ENCODE assay signal across 18 cellular contexts in the genomic region with DNA sequence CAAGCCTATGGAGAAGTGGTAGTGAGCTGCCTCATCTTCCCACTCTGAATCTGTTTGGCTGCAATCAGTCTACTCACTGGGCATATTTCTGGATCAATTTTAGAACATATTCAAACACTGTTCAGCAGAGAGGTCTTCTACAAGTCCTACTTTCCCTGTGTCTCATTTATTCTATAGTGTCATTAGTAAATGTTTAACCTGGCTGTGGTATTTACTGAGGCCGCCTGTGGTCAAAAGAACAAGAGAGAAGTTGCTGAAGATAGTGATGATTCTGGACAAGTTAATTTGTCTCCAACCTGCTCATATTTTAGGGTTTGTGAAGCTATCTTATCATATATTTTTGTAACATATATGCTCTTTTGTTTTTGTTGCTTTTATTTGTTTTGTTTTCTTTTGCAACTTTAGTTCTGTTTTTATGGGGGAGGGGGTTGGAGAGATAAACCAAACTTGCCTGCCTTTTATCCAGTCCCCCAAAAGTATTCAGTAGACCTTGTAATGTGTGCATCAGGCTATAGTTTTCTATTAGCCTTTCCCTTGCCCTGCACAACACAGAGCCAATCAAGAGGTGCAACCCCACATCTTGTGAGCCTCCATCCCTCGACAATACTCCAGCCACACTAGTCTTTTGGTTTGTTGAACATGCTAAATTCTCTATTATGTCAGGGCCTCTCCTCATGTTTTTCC.
DNase-seq lines count a peak whose midpoint lies in the region; ATAC-seq and TF ChIP-seq lines count a peak whose summit lies in the region.
"Had no signal": no experiment of that assay in that cellular context is flagged by ENCODE, and none has a peak within 500 bp of the region (broad histone marks: within the 10 kb centered on the region; RNA-seq: fewer than 3 reads in every experiment).

No MANE protein-coding gene starts in this region.

- in situ Hi-C loops in mammary epithelial cell (cut with MboI; ENCODE audit: low sequenced_read_pairs in 2 of 2): no loop called here

- H3K27me3 ChIP-seq in mammary epithelial cell (ENCODE audit: insufficient read depth, low read length) (peaks cover 8% of the 10 kb centered on the region), prostate gland (replicated peaks; ENCODE audit: insufficient read depth) (no peaks in the 10 kb centered on the region)
- H3K27me3 ChIP-seq: colonic mucosa had no signal

- peak; percentile 77 for ATAC-seq in GM19023 (IDR thresholded peaks at IDR 0.05; ENCODE audit: unreplicated experiment)
- ATAC-seq in HG02678 (IDR thresholded peaks at IDR 0.05; ENCODE audit: unreplicated experiment): peak; percentile 87
- ATAC-seq in HG03460 (IDR thresholded peaks at IDR 0.05; ENCODE audit: unreplicated experiment): peak; percentile 76
- peak; percentile 58 for ATAC-seq in mucosa of descending colon
- ATAC-seq: esophagus mucosa, Panc1 had no signal

- DNase-seq in mucosa of descending colon (no peak), mammary epithelial cell (no peak), prostate gland (ENCODE audit: low spot score) (no peak), NCI-H2107 (lab: John Stamatoyannopoulos, UW) (no peak), GM19240 (ENCODE audit: insufficient read length, low spot score) (no peak)
- DNase-seq: activated CD4-positive, CD25-positive, alpha-beta regulatory T cell treated with anti-CD3 and anti-CD28 coated beads, Interleukin-2, amount 50 U/mL, for 72 hours; activated T-cell treated with anti-CD3 and anti-CD28 coated beads, Interleukin-2, amount 50 U/mL, for 1 hour; amniotic stem cell; C1 segment of cervical spinal cord; colonic mucosa; mesendoderm; NCI-H1105; NCI-H510A treated with DMSO at 0.1 percent for 48 hours had no signal

- no peaks in the 10 kb centered on the region for H3K36me3 ChIP-seq in mucosa of descending colon (ENCODE audit: low read depth)
- no peaks in the 10 kb centered on the region for H3K36me3 ChIP-seq in mammary epithelial cell (ENCODE audit: insufficient read depth, low read length)
- H3K36me3 ChIP-seq in prostate gland: no peaks in the 10 kb centered on the region
- H3K36me3 ChIP-seq: colonic mucosa had no signal

- no peaks in the 10 kb centered on the region for H3K9me3 ChIP-seq in mucosa of descending colon
- H3K9me3 ChIP-seq in mammary epithelial cell (replicated peaks; ENCODE audit: insufficient read depth, low read length): no peaks in the 10 kb centered on the region
- no peaks in the 10 kb centered on the region for H3K9me3 ChIP-seq in prostate gland
- H3K9me3 ChIP-seq: colonic mucosa had no signal

- H2AFZ ChIP-seq in mammary epithelial cell (ENCODE audit: low read depth, low read length): no peak overlapping the region

- no peak for TF ChIP-seq POLR2A in prostate gland (IDR thresholded peaks at IDR 0.05)

- CTCF ChIA-PET in mammary epithelial cell (lab: Charles Lee; ENCODE audit: low non-redundant PET): no interaction called here

- no peak for TF ChIP-seq CTCF in mucosa of descending colon (IDR thresholded peaks at IDR 0.05)
- no peak for TF ChIP-seq CTCF in mammary epithelial cell (conservative IDR thresholded peaks at IDR 0.05 in 1 of 2, IDR thresholded peaks at IDR 0.05 in 1 of 2; ENCODE audit: extremely low read depth in 1 of 2, insufficient read depth in 1 of 2, low read depth in 1 of 2, low read length in 2 of 2)
- no peak for TF ChIP-seq CTCF in prostate gland (IDR thresholded peaks at IDR 0.05)

- no peaks in the 10 kb centered on the region for H3K79me2 ChIP-seq in mammary epithelial cell (ENCODE audit: insufficient read depth, low read length)

- intact Hi-C loops in mucosa of descending colon (cut with DNase I, micrococcal nuclease) (no loop called here), mammary epithelial cell (cut with micrococcal nuclease) (no loop called here), prostate gland (cut with DNase I) (no loop called here)

- no peak overlapping the region for H3K4me2 ChIP-seq in mammary epithelial cell (ENCODE audit: insufficient read depth, low read depth, low read length)

- WGBS in mammary epithelial cell (ENCODE audit: low coverage, missing lambda C conversion rate): 94% methylated on average over 2 of the region's 2 CpGs
- 97% methylated on average over 2 of the region's 2 CpGs for WGBS in prostate gland

- H4K20me1 ChIP-seq in mammary epithelial cell (ENCODE audit: insufficient read depth, low read length): no peaks in the 10 kb centered on the region

- no peak overlapping the region for H3K9ac ChIP-seq in mammary epithelial cell (ENCODE audit: insufficient read depth, low read length)

- no TSS peak for BruUV-seq in mammary epithelial cell (replicated peaks; lab: Mats Ljungman, UMichigan)

- dilution Hi-C loops in mammary epithelial cell (cut with HindIII; ENCODE audit: low sequenced_read_pairs): no loop called here

- H3K4me3 ChIP-seq in mucosa of descending colon (no peak overlapping the region), mammary epithelial cell (replicated peaks in 1 of 3; ENCODE audit: insufficient read depth in 1 of 3, low read depth in 2 of 3, low read length in 3 of 3) (no peak overlapping the region), prostate gland (no peak overlapping the region)
- H3K4me3 ChIP-seq: colonic mucosa had no signal

- H3K27ac ChIP-seq in mammary epithelial cell (ENCODE audit: insufficient read depth, low read depth, low read length) (no peak overlapping the region), prostate gland (no peak overlapping the region)
- H3K27ac ChIP-seq: colonic mucosa had no signal

- H3K4me1 ChIP-seq in mucosa of descending colon (ENCODE audit: low read depth): no peaks in the 10 kb centered on the region
- no peaks in the 10 kb centered on the region for H3K4me1 ChIP-seq in mammary epithelial cell (ENCODE audit: insufficient read depth, low read length)
- no peaks in the 10 kb centered on the region for H3K4me1 ChIP-seq in prostate gland (replicated peaks)
- H3K4me1 ChIP-seq: colonic mucosa had no signal
